ENCODE assay signal across 25 cellular contexts in genomic region chr14:99647407-99647806, GRCh38. TPM values are rescaled to one million over a fixed set of nuclear protein-coding genes. Genes with fewer than 3 reads are reported as not detected.
"Had no signal": no experiment of that assay in that cellular context is flagged by ENCODE, and none has a peak within 500 bp of the region (broad histone marks: within the 10 kb centered on the region; RNA-seq: fewer than 3 reads in every experiment).

No MANE protein-coding gene starts in this region.

- H3K9me3 ChIP-seq: breast epithelium, mucosa of descending colon, pancreas, thyroid gland had no signal

- DNase-seq: activated CD4-positive, alpha-beta memory T cell treated with anti-CD3 and anti-CD28 coated beads, Interleukin-2, amount 10 ng/mL, durations not matched to agents 7 days and 5 days; activated CD4-positive, alpha-beta T cell treated with anti-CD3 and anti-CD28 coated beads for 4 hours; activated CD8-positive, alpha-beta memory T cell treated with anti-CD3 and anti-CD28 coated beads, Interleukin-2, amount 10 ng/mL, durations not matched to agents 7 days and 5 days; activated naive CD4-positive, alpha-beta T cell treated with Interleukin-2 at 50 U/mL for 16 hours; activated naive CD8-positive, alpha-beta T cell treated with anti-CD3 and anti-CD28 coated beads, Interleukin-2, amount 10 ng/mL, durations not matched to agents 7 days and 5 days; activated T-cell treated with anti-CD3 and anti-CD28 coated beads, Interleukin-2, amount 50 U/mL, for 1 hour; cerebellar nuclear complex; cortex of kidney; effector CD4-positive, alpha-beta T cell; hippocampal formation; islet precursor cell; mammary epithelial cell; mucosa of descending colon; naive thymus-derived CD8-positive, alpha-beta T cell; pancreas; stimulated activated CD4-positive, alpha-beta T cell treated with anti-CD3 and anti-CD28 coated beads, Interleukin-12 subunit alpha, Interleukin-12 subunit beta, amount 100 ng/mL, for 4 hours; stimulated activated CD4-positive, alpha-beta T cell treated with anti-CD3 and anti-CD28 coated beads, Interleukin-2, amount 100 ng/mL, for 24 hours; stimulated activated naive CD4-positive, alpha-beta T cell treated with Interleukin-2 at 50 U/mL for 16 hours; SW 1271; thyroid gland had no signal

- ATAC-seq: activated CD8-positive, alpha-beta memory T cell treated with anti-CD3 and anti-CD28 coated beads, Interleukin-2, amount 10 ng/mL, durations not matched to agents 7 days and 5 days; left lobe of liver; mucosa of descending colon; naive thymus-derived CD8-positive, alpha-beta T cell; pancreas; WTC11 had no signal

- H3K4me3 ChIP-seq: breast epithelium, mucosa of descending colon, pancreas, thyroid gland had no signal

- H3K27me3 ChIP-seq: breast epithelium, pancreas, thyroid gland had no signal

- H3K4me1 ChIP-seq: pancreas had no signal

- H3K27ac ChIP-seq: breast epithelium, pancreas, thyroid gland had no signal

- H3K36me3 ChIP-seq: breast epithelium, pancreas, thyroid gland had no signal

RNA-seq across cellular contexts. Expression of gene HHIPL1, which starts 2.5 kb away (rescaled TPM):
- total RNA-seq: activated T-helper 2 cell treated with anti-CD3 and anti-CD28 coated beads, Interferon-gamma antibody, Interleukin-2, Interleukin-4, amounts not matched to agents 10 μg/mL and 5 μg/mL and 100 μg/mL, durations not matched to agents 14 hours and 24 hours and 36 hours; T-helper 2 cell treated with Interferon-gamma antibody and Interleukin-4, amounts not matched to agents 100 ng/mL and 5 ng/mL, for 36 hours had no signal
- polyA plus RNA-seq: naive thymus-derived CD8-positive, alpha-beta T cell had no signal

RNA-seq across cellular contexts. Expression of gene CYP46A1, which starts 36.7 kb away (rescaled TPM):
- total RNA-seq: activated T-helper 2 cell treated with anti-CD3 and anti-CD28 coated beads, Interferon-gamma antibody, Interleukin-2, Interleukin-4, amounts not matched to agents 10 μg/mL and 5 μg/mL and 100 μg/mL, durations not matched to agents 14 hours and 24 hours and 36 hours; mammary epithelial cell had no signal
- polyA plus RNA-seq: mammary epithelial cell had no signal
